ENCODE assay signal across 10 cellular contexts in the genomic region with DNA sequence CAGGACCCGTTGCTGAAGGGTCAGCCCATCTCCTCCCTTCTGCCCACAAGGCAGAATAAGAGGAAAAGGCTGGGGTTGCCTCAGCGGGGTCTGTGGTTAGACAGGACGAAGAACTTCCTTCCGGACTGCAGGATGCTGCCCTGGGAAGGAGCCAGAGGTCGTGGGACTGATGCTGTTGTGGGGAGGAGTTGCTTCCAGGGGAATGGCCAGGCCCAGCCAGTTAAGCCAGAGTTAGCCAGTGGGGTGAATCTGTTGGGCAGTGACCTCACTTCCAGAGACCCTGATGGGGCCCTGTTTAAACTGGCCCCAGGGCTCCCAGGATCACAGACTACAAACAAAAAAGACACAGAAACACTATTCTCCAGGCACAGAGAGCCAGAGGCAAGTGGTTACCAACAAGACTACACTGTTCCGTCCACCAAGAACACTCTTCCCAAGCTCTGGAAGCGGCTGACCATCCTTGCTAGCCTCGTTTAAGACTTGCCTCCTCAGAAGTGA. TPM values are rescaled to one million over a fixed set of nuclear protein-coding genes. Genes with fewer than 3 reads are reported as not detected.
DNase-seq lines count a peak whose midpoint lies in the region; ATAC-seq and TF ChIP-seq lines count a peak whose summit lies in the region.
"Had no signal": no experiment of that assay in that cellular context is flagged by ENCODE, and none has a peak within 500 bp of the region (broad histone marks: within the 10 kb centered on the region; RNA-seq: fewer than 3 reads in every experiment).

No MANE protein-coding gene starts in this region.

- in situ Hi-C loops in SK-MEL-5 (cut with HindIII; ENCODE audit: low pct_unique_long_range_greater_than_20kb, low sequenced_read_pairs), result no loop called here
- in situ Hi-C loops in G401 (cut with HindIII; ENCODE audit: low sequenced_read_pairs), result no loop called here

- TF ChIP-seq POLR2A in testis (IDR thresholded peaks at IDR 0.05), result no peak

- peaks cover 19% of the 10 kb centered on the region for H3K27me3 ChIP-seq in neural progenitor cell
- H3K27me3 ChIP-seq in testis, result no peaks in the 10 kb centered on the region

- H3K9me3 ChIP-seq in neural progenitor cell (ENCODE audit: low read depth) (peaks cover 9% of the 10 kb centered on the region), testis (no peaks in the 10 kb centered on the region)

- no peak overlapping the region for H3K27ac ChIP-seq in neural progenitor cell
- peak overlapping the region in 1 of 2 donors; percentile 47 for H3K27ac ChIP-seq in testis
- H3K27ac ChIP-seq: epithelial cell of prostate had no signal

- no peak overlapping the region for H3K27ac Mint-ChIP-seq in neural progenitor cell

- peak overlapping the region; percentile 64 for H3K4me3 Mint-ChIP-seq in neural progenitor cell

- intact Hi-C loops in testis (cut with DNase I; ENCODE audit: low total_unique reads), result no loop called here

- TF ChIP-seq CTCF in neural progenitor cell (IDR thresholded peaks at IDR 0.05) (no peak), testis (IDR thresholded peaks at IDR 0.05) (no peak)

- peak; percentile 94 for DNase-seq in ELR (ENCODE audit: low read depth)
- peak; percentile 77 for DNase-seq in SK-MEL-5 (ENCODE audit: low read depth, low spot score)
- DNase-seq in fibroblast of gingiva (ENCODE audit: low read depth), result peak; percentile 14
- DNase-seq in neural progenitor cell (ENCODE audit: low spot score), result no peak
- no peak for DNase-seq in testis
- no peak for DNase-seq in NCI-H128 (lab: John Stamatoyannopoulos, UW; ENCODE audit: unreplicated experiment)
- no peak for DNase-seq in G401 (ENCODE audit: low spot score)
- DNase-seq: NK-92 treated with Interleukin-12 subunit alpha and Interleukin-12 subunit beta, amount 100 ng/mL, for 24 hours had no signal

- no peak overlapping the region for H3K9ac ChIP-seq in neural progenitor cell

- H3K36me3 Mint-ChIP-seq in neural progenitor cell, result peaks cover 5% of the 10 kb centered on the region

- H3K4me3 ChIP-seq in neural progenitor cell (no peak overlapping the region), testis (no peak overlapping the region)

- ATAC-seq in GM21528 (IDR thresholded peaks at IDR 0.05; ENCODE audit: low FRiP score, unreplicated experiment), result no peak

- H3K4me1 Mint-ChIP-seq in neural progenitor cell, result peaks cover 40% of the 10 kb centered on the region

- H3K79me2 ChIP-seq in neural progenitor cell (ENCODE audit: low read depth), result no peaks in the 10 kb centered on the region

- peaks cover 11% of the 10 kb centered on the region for H3K27me3 Mint-ChIP-seq in neural progenitor cell (ENCODE audit: insufficient read depth, low read depth)

- H3K4me1 ChIP-seq in neural progenitor cell, result peaks cover 16% of the 10 kb centered on the region
- peaks cover 65% of the 10 kb centered on the region for H3K4me1 ChIP-seq in testis

- peaks cover 4% of the 10 kb centered on the region for H3K9me3 Mint-ChIP-seq in neural progenitor cell

- WGBS in testis, 2 donors, result 47 to 54% methylated on average over 8 of the region's 8 CpGs

- H3K36me3 ChIP-seq in neural progenitor cell (no peaks in the 10 kb centered on the region), testis (ENCODE audit: low read depth, missing control alignments) (no peaks in the 10 kb centered on the region)

- no peak overlapping the region for H2AFZ ChIP-seq in neural progenitor cell (replicated peaks)

- no peak overlapping the region for H3K4me2 ChIP-seq in neural progenitor cell

- H3F3A ChIP-seq in neural progenitor cell (ENCODE audit: low read depth), result peaks cover 19% of the 10 kb centered on the region

- peaks cover 9% of the 10 kb centered on the region for H4K20me1 ChIP-seq in neural progenitor cell (ENCODE audit: low read depth)

RNA-seq across cellular contexts. Expression of a gene that starts 13.0 kb away (rescaled TPM):
- total RNA-seq in SK-MEL-5 (2014; rRNA removed; shearing (Covaris generic)), result 0.74 and 0.85 TPM in 2 replicates
- 0.46 and 0.72 TPM in 2 replicates for polyA plus RNA-seq in SK-MEL-5 (2015; cell fraction: cytosol; rRNA removed)
- polyA plus RNA-seq in SK-MEL-5 (2015; cell fraction: nucleus; rRNA removed), result 27.1 and 34.7 TPM in 2 replicates
- total RNA-seq in neural progenitor cell (ENCODE audit: low replicate concordance) (3.8 and 7.6 TPM in 2 replicates), testis (100 to 1,000 TPM; 103 to 194 TPM)
- polyA plus RNA-seq in testis (ENCODE audit: insufficient read depth, low read depth, low replicate concordance), result 71.5 TPM
- 0.20 and 0.31 TPM in 2 replicates for total RNA-seq in G401 (2014; rRNA removed; shearing (Covaris generic))

RNA-seq across cellular contexts. Expression of a gene that starts 13.1 kb away (rescaled TPM):
- 0.32 and 2.6 TPM in 2 replicates for total RNA-seq in SK-MEL-5 (2014; rRNA removed; shearing (Covaris generic))
- polyA plus RNA-seq in SK-MEL-5 (2015; cell fraction: cytosol; rRNA removed), result 0.33 and 0.46 TPM in 2 replicates
- 11.3 and 15.3 TPM in 2 replicates for polyA plus RNA-seq in SK-MEL-5 (2015; cell fraction: nucleus; rRNA removed)
- not detected in 2 replicates for total RNA-seq in neural progenitor cell (ENCODE audit: low replicate concordance)
- total RNA-seq in testis, result 10 to 100 TPM; 25.7 to 72.9 TPM
- 55.6 TPM for polyA plus RNA-seq in testis (ENCODE audit: insufficient read depth, low read depth, low replicate concordance)
- 0.20 TPM in 1 of 2 replicates, not detected in the other for total RNA-seq in G401 (2014; rRNA removed; shearing (Covaris generic))

RNA-seq across cellular contexts. Expression of a gene that starts 13.2 kb away (rescaled TPM):
- total RNA-seq in SK-MEL-5 (2014; rRNA removed; shearing (Covaris generic)), result 82.8 and 106 TPM in 2 replicates
- polyA plus RNA-seq in SK-MEL-5 (2015; cell fraction: cytosol; rRNA removed), result 208 and 228 TPM in 2 replicates
- polyA plus RNA-seq in SK-MEL-5 (2015; cell fraction: nucleus; rRNA removed), result 21.6 and 28.1 TPM in 2 replicates
- total RNA-seq in neural progenitor cell (ENCODE audit: low replicate concordance) (258 and 542 TPM in 2 replicates), testis (100 to 1,000 TPM; 288 to 312 TPM)
- 326 TPM for polyA plus RNA-seq in testis (ENCODE audit: insufficient read depth, low read depth, low replicate concordance)
- 89.6 and 132 TPM in 2 replicates for total RNA-seq in G401 (2014; rRNA removed; shearing (Covaris generic))

RNA-seq across cellular contexts. Expression of a gene that starts 45.0 kb away (rescaled TPM):
- total RNA-seq in SK-MEL-5 (2014; rRNA removed; shearing (Covaris generic)), result 40.7 and 46.8 TPM in 2 replicates
- polyA plus RNA-seq in SK-MEL-5 (2015; cell fraction: cytosol; rRNA removed), result 48.7 and 55.6 TPM in 2 replicates
- polyA plus RNA-seq in SK-MEL-5 (2015; cell fraction: nucleus; rRNA removed), result 83.4 and 95.4 TPM in 2 replicates
- 47.5 and 67.4 TPM in 2 replicates for total RNA-seq in neural progenitor cell (ENCODE audit: low replicate concordance)
- 100 to 1,000 TPM; 160 to 234 TPM for total RNA-seq in testis
- 130 TPM for polyA plus RNA-seq in testis (ENCODE audit: insufficient read depth, low read depth, low replicate concordance)
- 40.7 and 47.3 TPM in 2 replicates for total RNA-seq in G401 (2014; rRNA removed; shearing (Covaris generic))

RNA-seq across cellular contexts. Expression of a gene that starts 57.4 kb away (rescaled TPM):
- total RNA-seq in SK-MEL-5 (2014; rRNA removed; shearing (Covaris generic)), result 98.0 and 99.1 TPM in 2 replicates
- polyA plus RNA-seq in SK-MEL-5 (2015; cell fraction: cytosol; rRNA removed), result 81.9 and 95.2 TPM in 2 replicates
- polyA plus RNA-seq in SK-MEL-5 (2015; cell fraction: nucleus; rRNA removed), result 137 and 147 TPM in 2 replicates
- total RNA-seq in neural progenitor cell (ENCODE audit: low replicate concordance) (129 and 145 TPM in 2 replicates), testis (10 to 100 TPM; 83.1 to 99.2 TPM)
- 91.6 TPM for polyA plus RNA-seq in testis (ENCODE audit: insufficient read depth, low read depth, low replicate concordance)
- total RNA-seq in G401 (2014; rRNA removed; shearing (Covaris generic)), result 191 and 286 TPM in 2 replicates

Comparison
In these comparisons a context has a peak if more than half of its experiments do, and no peak if none do; other contexts are left out.
1. DNase-seq: peak in ELR (single experiment), SK-MEL-5 (single experiment) and fibroblast of gingiva (single experiment); none in neural progenitor cell (single experiment), testis (single experiment), NCI-H128 (single experiment) and G401 (single experiment).
2. RNA of a gene that starts 13.0 kb away (total RNA-seq): 103 to 194 TPM in testis; 3.8 to 7.6 TPM in neural progenitor cell, 0.74 to 0.85 TPM in SK-MEL-5 and 0.20 to 0.31 TPM in G401; every median in the first group is over 10 times any median in the second.